Comparison of ENCODE assay signal across 8 cellular contexts in the genomic region with DNA sequence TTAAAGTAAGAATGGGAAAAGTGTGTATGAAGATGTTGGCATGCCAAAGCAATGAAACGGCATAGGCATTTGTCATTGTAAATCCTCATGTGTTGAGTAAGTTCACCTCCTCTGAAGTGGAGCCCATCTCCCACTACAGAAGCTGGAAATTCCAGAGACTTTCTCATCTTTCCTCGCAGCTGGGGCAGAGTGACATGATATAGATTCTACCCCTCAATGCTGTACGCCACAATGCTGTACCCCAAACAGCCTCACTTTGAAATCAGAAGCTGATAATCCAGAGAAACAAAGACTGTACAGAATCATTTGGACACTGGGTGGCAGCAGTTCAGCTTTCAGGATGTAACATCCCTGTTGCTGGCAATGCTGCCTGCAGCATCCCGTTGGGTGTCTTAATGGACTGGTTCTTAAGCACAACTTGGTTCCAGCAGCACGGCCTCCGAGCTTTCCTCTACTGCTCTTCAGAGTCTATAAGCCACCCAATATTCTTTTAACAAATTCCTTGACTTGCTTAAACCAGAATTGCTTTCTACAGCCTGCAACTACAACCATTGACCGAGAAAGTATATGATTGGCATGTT. TPM values are rescaled to one million over a fixed set of nuclear protein-coding genes. Genes with fewer than 3 reads are reported as not detected.
A peak's percentile ranks its signal among the peaks of the same experiment; 100 is the strongest.
DNase-seq lines count a peak whose midpoint lies in the region; ATAC-seq and TF ChIP-seq lines count a peak whose summit lies in the region.

No MANE protein-coding gene starts in this region.

- H3K4me3 ChIP-seq in fibroblast of villous mesenchyme (ENCODE audit: low read depth, low read length) (no peak overlapping the region), ovary (no peak overlapping the region), upper lobe of right lung (no peak overlapping the region)

- no peak for TF ChIP-seq POLR2A in ovary (IDR thresholded peaks at IDR 0.05)

- intact Hi-C loops in activated T-helper 1 cell treated with anti-CD3 and anti-CD28 coated beads, Interleukin-12 subunit alpha, Interleukin-12 subunit beta, Interleukin-2, Interleukin-4 antibody, amounts not matched to agents 30 ng/mL and 10 ng/mL and 1 ng/mL, durations not matched to agents 14 hours and 24 hours and 36 hours (cut with micrococcal nuclease), result loop anchor here (1.0 to 2.0 kb wide), 4 partner anchors 18 to 131 kb away; no protein-coding TSS in a partner anchor
- intact Hi-C loops in ovary (cut with DNase I) (loop anchor here in 1 of 4 donors (5.0 kb wide), 1 partner anchor 60 kb away; no protein-coding TSS in a partner anchor), upper lobe of right lung (cut with DNase I) (no loop called here)

- DNase-seq in ELR (ENCODE audit: low read depth) (peak; percentile 76), RPMI8226 (peak; percentile 60), fibroblast of villous mesenchyme (ENCODE audit: low read depth) (peak; percentile 68), ovary (peak; percentile 45 to 71 (median 65)), upper lobe of right lung (no peak)
- DNase-seq in activated T-helper 1 cell treated with anti-CD3 and anti-CD28 coated beads, Interleukin-12 subunit alpha, Interleukin-12 subunit beta, Interleukin-2, Interleukin-4 antibody, amounts not matched to agents 30 ng/mL and 10 ng/mL and 1 ng/mL, durations not matched to agents 14 hours and 24 hours and 36 hours (ENCODE audit: low spot score), result peak; percentile 52

- H3K27me3 ChIP-seq in ovary (no peaks in the 10 kb centered on the region), upper lobe of right lung (no peaks in the 10 kb centered on the region)

- H3K9me3 ChIP-seq in ovary, result no peaks in the 10 kb centered on the region
- H3K9me3 ChIP-seq in upper lobe of right lung, result no peaks in the 10 kb centered on the region

- H3K4me1 ChIP-seq in ovary (ENCODE audit: insufficient read depth), result peaks cover 1% of the 10 kb centered on the region
- no peaks in the 10 kb centered on the region for H3K4me1 ChIP-seq in upper lobe of right lung

- no peaks in the 10 kb centered on the region for H3K36me3 ChIP-seq in ovary
- H3K36me3 ChIP-seq in upper lobe of right lung, result no peaks in the 10 kb centered on the region

- peaks cover 7% of the 10 kb centered on the region for H3K4me1 Mint-ChIP-seq in activated T-helper 1 cell treated with anti-CD3 and anti-CD28 coated beads, Interleukin-12 subunit alpha, Interleukin-12 subunit beta, Interleukin-2, Interleukin-4 antibody, amounts not matched to agents 30 ng/mL and 10 ng/mL and 1 ng/mL, durations not matched to agents 14 hours and 24 hours and 36 hours (ENCODE audit: low read depth)

- no peak for TF ChIP-seq EP300 in ovary (IDR thresholded peaks at IDR 0.05)

- H3K36me3 Mint-ChIP-seq in activated T-helper 1 cell treated with anti-CD3 and anti-CD28 coated beads, Interleukin-12 subunit alpha, Interleukin-12 subunit beta, Interleukin-2, Interleukin-4 antibody, amounts not matched to agents 30 ng/mL and 10 ng/mL and 1 ng/mL, durations not matched to agents 14 hours and 24 hours and 36 hours (ENCODE audit: low read depth), result peaks cover under 1% of the 10 kb centered on the region

- H3K9me3 Mint-ChIP-seq in activated T-helper 1 cell treated with anti-CD3 and anti-CD28 coated beads, Interleukin-12 subunit alpha, Interleukin-12 subunit beta, Interleukin-2, Interleukin-4 antibody, amounts not matched to agents 30 ng/mL and 10 ng/mL and 1 ng/mL, durations not matched to agents 14 hours and 24 hours and 36 hours, result no peaks in the 10 kb centered on the region

- peak; percentile 80 for TF ChIP-seq CTCF in LNCAP (IDR thresholded peaks at IDR 0.05)
- TF ChIP-seq CTCF in fibroblast of villous mesenchyme (IDR thresholded peaks at IDR 0.05; ENCODE audit: insufficient read depth, low read depth, low read length), result peak; percentile 76
- TF ChIP-seq CTCF in ovary (IDR thresholded peaks at IDR 0.05), result peak; percentile 40 to 45 (median 43)
- peak; percentile 67 for TF ChIP-seq CTCF in upper lobe of right lung (IDR thresholded peaks at IDR 0.05)

- no peak overlapping the region for H3K27ac Mint-ChIP-seq in activated T-helper 1 cell treated with anti-CD3 and anti-CD28 coated beads, Interleukin-12 subunit alpha, Interleukin-12 subunit beta, Interleukin-2, Interleukin-4 antibody, amounts not matched to agents 30 ng/mL and 10 ng/mL and 1 ng/mL, durations not matched to agents 14 hours and 24 hours and 36 hours

- 18 to 19% (median 18%) methylated on average over 7 of the region's 7 CpGs for WGBS in ovary, 3 donors

- H3K27ac ChIP-seq in ovary, result no peak overlapping the region
- H3K27ac ChIP-seq in upper lobe of right lung, result no peak overlapping the region

- peaks cover 11% of the 10 kb centered on the region for H3K27me3 Mint-ChIP-seq in activated T-helper 1 cell treated with anti-CD3 and anti-CD28 coated beads, Interleukin-12 subunit alpha, Interleukin-12 subunit beta, Interleukin-2, Interleukin-4 antibody, amounts not matched to agents 30 ng/mL and 10 ng/mL and 1 ng/mL, durations not matched to agents 14 hours and 24 hours and 36 hours (ENCODE audit: insufficient read depth)

- ATAC-seq in GM21786 (IDR thresholded peaks at IDR 0.05; ENCODE audit: unreplicated experiment), result peak; percentile 82
- peak; percentile 91 for ATAC-seq in upper lobe of right lung

- no peak overlapping the region for H3K4me3 Mint-ChIP-seq in activated T-helper 1 cell treated with anti-CD3 and anti-CD28 coated beads, Interleukin-12 subunit alpha, Interleukin-12 subunit beta, Interleukin-2, Interleukin-4 antibody, amounts not matched to agents 30 ng/mL and 10 ng/mL and 1 ng/mL, durations not matched to agents 14 hours and 24 hours and 36 hours

RNA-seq across cellular contexts. Expression of gene ZC3HAV1L, which starts 18.8 kb away (rescaled TPM):
- total RNA-seq in activated T-helper 1 cell treated with anti-CD3 and anti-CD28 coated beads, Interleukin-12 subunit alpha, Interleukin-12 subunit beta, Interleukin-2, Interleukin-4 antibody, amounts not matched to agents 30 ng/mL and 10 ng/mL and 1 ng/mL, durations not matched to agents 14 hours and 24 hours and 36 hours, result 29.6 and 31.5 TPM in 2 replicates
- total RNA-seq in fibroblast of villous mesenchyme (13.9 and 21.2 TPM in 2 replicates), ovary (10 to 100 TPM; 21.3 to 46.4 (median 25.2) TPM), upper lobe of right lung (6.4 TPM)
- 1 to 10 TPM; 2.6 to 7.0 TPM for polyA plus RNA-seq in ovary

RNA-seq across cellular contexts. Expression of gene KIAA1549, which starts 35.8 kb away (rescaled TPM):
- 0.59 and 0.75 TPM in 2 replicates for total RNA-seq in activated T-helper 1 cell treated with anti-CD3 and anti-CD28 coated beads, Interleukin-12 subunit alpha, Interleukin-12 subunit beta, Interleukin-2, Interleukin-4 antibody, amounts not matched to agents 30 ng/mL and 10 ng/mL and 1 ng/mL, durations not matched to agents 14 hours and 24 hours and 36 hours
- total RNA-seq in fibroblast of villous mesenchyme (1.6 and 2.6 TPM in 2 replicates), ovary (1 to 10 TPM; 1.3 to 5.0 (median 4.0) TPM), upper lobe of right lung (5.7 TPM)
- polyA plus RNA-seq in ovary, result 1 to 10 TPM; 1.2 to 2.5 TPM
